ENCODE assay signal across 23 cellular contexts in the genomic region with DNA sequence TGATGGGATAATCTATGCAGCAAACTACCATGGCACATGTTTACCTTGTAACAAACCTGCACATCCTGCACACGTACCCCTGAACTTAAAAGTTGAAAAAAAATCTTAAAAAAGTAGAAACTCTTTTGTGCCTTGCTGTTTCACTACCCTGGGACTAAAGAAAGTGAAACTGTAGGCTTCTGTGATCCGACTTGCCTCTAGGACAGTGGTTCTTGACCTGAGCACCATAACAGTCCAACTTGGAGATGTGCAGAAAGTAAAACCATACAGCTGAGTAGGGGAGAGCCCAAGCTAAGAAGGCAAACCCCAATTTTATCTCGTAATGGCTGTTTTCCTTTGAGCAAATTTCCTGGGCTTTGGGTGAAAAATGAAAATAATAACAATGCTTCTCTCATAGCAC.
"Had no signal": no experiment of that assay in that cellular context is flagged by ENCODE, and none has a peak within 500 bp of the region (broad histone marks: within the 10 kb centered on the region; RNA-seq: fewer than 3 reads in every experiment).

No MANE protein-coding gene starts in this region.

- H3K36me3 Mint-ChIP-seq: neural progenitor cell had no signal

- H3K9me3 ChIP-seq: ovary, suprapubic skin, thyroid gland had no signal

- H3K9ac ChIP-seq: neural progenitor cell had no signal

- H3K4me3 ChIP-seq: coronary artery, lung, neural progenitor cell, ovary, right atrium auricular region, smooth muscle cell, suprapubic skin, thyroid gland, uterus had no signal

- H2AFZ ChIP-seq: neural progenitor cell had no signal

- H3K27me3 Mint-ChIP-seq: naive B cell, type B pancreatic cell had no signal

- DNase-seq: effector CD4-positive, alpha-beta T cell; endodermal cell; erythroblast; foreskin keratinocyte; kidney; left cardiac atrium; left ventricle myocardium superior; mesenchymal stem cell; naive B cell; nucleus accumbens; ovary; stimulated activated CD4-positive, alpha-beta T cell treated with anti-CD3 and anti-CD28 coated beads, Interleukin-2, amount 100 ng/mL, for 48 hours; stimulated activated naive CD4-positive, alpha-beta T cell treated with Interleukin-2 at 50 U/mL for 16 hours; thyroid gland; uterus had no signal

- H3K36me3 ChIP-seq: neural progenitor cell, ovary, right atrium auricular region, suprapubic skin, thyroid gland, uterus had no signal

- FAIRE-seq: endothelial cell of umbilical vein had no signal

- H3K4me1 ChIP-seq: foreskin keratinocyte, neural progenitor cell, right atrium auricular region, thyroid gland, uterus had no signal

- H3K27me3 ChIP-seq: foreskin keratinocyte, neural progenitor cell, ovary, right atrium auricular region, suprapubic skin, thyroid gland, uterus had no signal

- ATAC-seq: foreskin keratinocyte, left cardiac atrium, left ventricle myocardium superior had no signal

- H3K27ac Mint-ChIP-seq: endodermal cell, neural progenitor cell, type B pancreatic cell had no signal

- H3K27ac ChIP-seq: coronary artery, foreskin keratinocyte, neural progenitor cell, ovary, right atrium auricular region, suprapubic skin, thyroid gland had no signal

- H3K4me3 Mint-ChIP-seq: endodermal cell, naive B cell, neural progenitor cell, type B pancreatic cell had no signal

- H3K4me2 ChIP-seq: neural progenitor cell, smooth muscle cell had no signal

- H3K4me1 Mint-ChIP-seq: endodermal cell, neural progenitor cell had no signal
